In the genomic region with DNA sequence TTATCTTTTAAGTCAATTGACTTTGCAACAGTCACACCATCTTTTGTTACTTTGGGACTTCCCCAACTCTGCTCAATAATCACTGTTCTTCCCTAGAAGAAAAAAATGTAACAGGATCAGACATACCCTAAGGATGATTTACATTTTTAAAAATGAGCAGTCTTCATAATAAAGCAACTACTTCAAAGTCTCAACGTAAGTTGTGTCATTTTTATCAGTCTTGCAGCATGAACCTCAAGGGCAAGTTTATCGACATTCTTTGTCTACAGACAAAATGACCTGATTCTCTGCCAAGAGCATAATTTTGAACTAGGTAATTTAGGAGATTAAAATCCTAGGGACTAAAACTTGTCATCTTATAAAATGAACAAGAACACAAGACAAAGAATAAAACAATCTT, we compare ENCODE assay signal across 10 cellular contexts. TPM values are rescaled to one million over a fixed set of nuclear protein-coding genes. Genes with fewer than 3 reads are reported as not detected.
DNase-seq lines count a peak whose midpoint lies in the region; ATAC-seq and TF ChIP-seq lines count a peak whose summit lies in the region.
"Had no signal": no experiment of that assay in that cellular context is flagged by ENCODE, and none has a peak within 500 bp of the region (broad histone marks: within the 10 kb centered on the region; RNA-seq: fewer than 3 reads in every experiment).

No MANE protein-coding gene starts in this region.

- H3K27me3 ChIP-seq in H9 (ENCODE audit: insufficient read depth, low read length), result no peaks in the 10 kb centered on the region

- H3K27ac ChIP-seq in 22Rv1 (peak overlapping the region; percentile 99), H9 (ENCODE audit: insufficient read length, low read depth, low read length) (no peak overlapping the region)

- peak overlapping the region; percentile 76 for H3K4me2 ChIP-seq in H9 (ENCODE audit: insufficient read depth, insufficient read length, low read length)

- no peaks in the 10 kb centered on the region for H3K27me3 Mint-ChIP-seq in H9 (ENCODE audit: low read depth)
- no peaks in the 10 kb centered on the region for H3K27me3 Mint-ChIP-seq in activated T-helper 17 cell treated with anti-CD3 and anti-CD28 coated beads, Interleukin-2, amount 50 U/mL, for 72 hours

- no peak overlapping the region for H3K4ac ChIP-seq in H9 (ENCODE audit: low read depth, low read length)

- no peak for TF ChIP-seq CTCF in 22Rv1 (IDR thresholded peaks at IDR 0.05)
- no peak for TF ChIP-seq CTCF in H9 (conservative IDR thresholded peaks at IDR 0.05)

- no peak overlapping the region for H2BK12ac ChIP-seq in H9 (ENCODE audit: insufficient read length, low read depth, low read length)

- H3K4me3 ChIP-seq in iPS-18c (ENCODE audit: insufficient read depth, low read depth, low read length), result peak overlapping the region; percentile 15; the same call in 1 of the 2 replicates
- H3K4me3 ChIP-seq: lung had no signal

- H3K9ac ChIP-seq in H9 (ENCODE audit: extremely low read depth, insufficient read length, low read length), result no peak overlapping the region

- DNase-seq in H9 (no peak), T-helper 9 cell (no peak), nucleus accumbens (lab: John Stamatoyannopoulos, UW) (no peak), Ammon's horn (ENCODE audit: low spot score) (no peak)
- DNase-seq in stimulated activated CD8-positive, alpha-beta memory T cell treated with anti-CD3 and anti-CD28 coated beads, Interleukin-4, amount 100 ng/mL, for 48 hours, result no peak
- DNase-seq: effector CD4-positive, alpha-beta T cell had no signal

- peaks cover 6% of the 10 kb centered on the region for H3K23me2 ChIP-seq in H9 (ENCODE audit: insufficient read length, low read depth, low read length, poor library complexity, severe bottlenecking)

- no peak overlapping the region for H2BK5ac ChIP-seq in H9 (ENCODE audit: insufficient read length, low read length)

- no peak overlapping the region for H4K5ac ChIP-seq in H9 (ENCODE audit: insufficient read length, low read depth, low read length)

- no peak overlapping the region for H3K14ac ChIP-seq in H9 (ENCODE audit: insufficient read depth, low read length)

- H3K23ac ChIP-seq in H9 (ENCODE audit: insufficient read length, low read depth, low read length), result no peak overlapping the region

- H3K4me3 Mint-ChIP-seq in H9, result peak overlapping the region; percentile 98 to 99
- H3K4me3 Mint-ChIP-seq in activated T-helper 17 cell treated with anti-CD3 and anti-CD28 coated beads, Interleukin-2, amount 50 U/mL, for 72 hours, result peak overlapping the region; percentile 98

- H4K91ac ChIP-seq in H9 (ENCODE audit: insufficient read length, low read depth, low read length), result no peak overlapping the region

- H3K79me2 ChIP-seq in H9 (ENCODE audit: insufficient read depth, low read length), result peaks cover 47% of the 10 kb centered on the region; the same call in 1 of the 2 replicates

- no peaks in the 10 kb centered on the region for H4K20me1 ChIP-seq in H9 (ENCODE audit: control insufficient read depth, insufficient read depth, insufficient read length)

- no peak overlapping the region for H3K18ac ChIP-seq in H9 (ENCODE audit: insufficient read length, low read depth, low read length)

- no peak overlapping the region for H2AFZ ChIP-seq in H9 (ENCODE audit: low read length)

- no peak overlapping the region for H2BK120ac ChIP-seq in H9 (ENCODE audit: low read depth, low read length, poor library complexity, severe bottlenecking)

- no CpG with 5 or more reads among the region's 2 CpGs for WGBS in H9 (ENCODE audit: extremely low coverage, insufficient read length, low lambda C conversion rate)

- no peak overlapping the region for H2BK20ac ChIP-seq in H9 (ENCODE audit: low read depth, low read length, poor library complexity, severe bottlenecking)

- 0 out of 7 replicates have a peak overlapping the region, but pooled peaks of 1 of the 3 experiments have one; percentile 83 for H3K27ac Mint-ChIP-seq in H9
- H3K27ac Mint-ChIP-seq in activated T-helper 17 cell treated with anti-CD3 and anti-CD28 coated beads, Interleukin-2, amount 50 U/mL, for 72 hours, result peak overlapping the region; percentile 95

- H2AK5ac ChIP-seq in H9 (ENCODE audit: insufficient read length, low read length), result no peak overlapping the region

- no peaks in the 10 kb centered on the region; a peak in 1 of 5 replicates for H3K9me3 Mint-ChIP-seq in H9
- H3K9me3 Mint-ChIP-seq in activated T-helper 17 cell treated with anti-CD3 and anti-CD28 coated beads, Interleukin-2, amount 50 U/mL, for 72 hours, result no peaks in the 10 kb centered on the region

- H3K79me1 ChIP-seq in H9 (ENCODE audit: insufficient read depth, low read depth, low read length, poor library complexity, severe bottlenecking), result no peaks in the 10 kb centered on the region

- H3K36me3 Mint-ChIP-seq in H9 (ENCODE audit: insufficient read depth in 1 of 3, low read depth in 3 of 3), result peaks cover 76 to 87% (median 84%) of the 10 kb centered on the region in 3 experiments
- peaks cover 94% of the 10 kb centered on the region for H3K36me3 Mint-ChIP-seq in activated T-helper 17 cell treated with anti-CD3 and anti-CD28 coated beads, Interleukin-2, amount 50 U/mL, for 72 hours (ENCODE audit: low read depth)

- no peak overlapping the region for H3K56ac ChIP-seq in H9 (ENCODE audit: insufficient read length, low read depth, low read length)

- no peak overlapping the region for H4K8ac ChIP-seq in H9 (replicated peaks; ENCODE audit: insufficient read length, low read depth, low read length)

- H3K4me1 Mint-ChIP-seq in H9, result peaks cover 34 to 40% of the 10 kb centered on the region in 2 experiments
- H3K4me1 Mint-ChIP-seq in activated T-helper 17 cell treated with anti-CD3 and anti-CD28 coated beads, Interleukin-2, amount 50 U/mL, for 72 hours, result peaks cover 13% of the 10 kb centered on the region

- no peak overlapping the region for H2BK15ac ChIP-seq in H9 (ENCODE audit: low read depth, low read length)

- no peak overlapping the region for H3T11ph ChIP-seq in H9 (ENCODE audit: low read length)

- no peak for ATAC-seq in activated T-helper 17 cell treated with anti-CD3 and anti-CD28 coated beads, Interleukin-2, amount 50 U/mL, for 72 hours (replicated peaks)

- no peaks in the 10 kb centered on the region; the same call in 1 of the 2 replicates for H3K4me1 ChIP-seq in H9 (ENCODE audit: insufficient read depth, low read length)

- H3K9me3 ChIP-seq in H9 (ENCODE audit: control insufficient read depth, low read depth, low read length) (no peaks in the 10 kb centered on the region), iPS-18c (ENCODE audit: control insufficient read depth, insufficient read depth, low read length) (no peaks in the 10 kb centered on the region)

RNA-seq across cellular contexts. Expression of gene HSPD1, which starts 2.3 kb away (rescaled TPM):
- total RNA-seq in H9 (2021), result 844 and 846 TPM in 2 replicates
- 100 to 1,000 TPM; 344 to 822 TPM for total RNA-seq in activated T-helper 17 cell treated with anti-CD3 and anti-CD28 coated beads, Interleukin-2, amount 50 U/mL, for 72 hours

RNA-seq across cellular contexts. Expression of gene HSPE1, which starts 2.9 kb away (rescaled TPM):
- 347 and 370 TPM in 2 replicates for total RNA-seq in H9 (2021)
- 100 to 1,000 TPM; 151 to 313 TPM for total RNA-seq in activated T-helper 17 cell treated with anti-CD3 and anti-CD28 coated beads, Interleukin-2, amount 50 U/mL, for 72 hours

RNA-seq across cellular contexts. Expression of gene MOB4, which starts 18.6 kb away (rescaled TPM):
- total RNA-seq in H9 (2021), result 54.0 and 57.6 TPM in 2 replicates
- total RNA-seq in activated T-helper 17 cell treated with anti-CD3 and anti-CD28 coated beads, Interleukin-2, amount 50 U/mL, for 72 hours, result 10 to 100 TPM; 13.4 to 20.1 TPM

RNA-seq across cellular contexts. Expression of gene COQ10B, which starts 43.9 kb away (rescaled TPM):
- 16.2 and 18.3 TPM in 2 replicates for total RNA-seq in H9 (2021)
- 10 to 100 TPM; 15.8 to 20.1 TPM for total RNA-seq in activated T-helper 17 cell treated with anti-CD3 and anti-CD28 coated beads, Interleukin-2, amount 50 U/mL, for 72 hours
